16 cellular contexts compared by ENCODE assay signal in the genomic region with DNA sequence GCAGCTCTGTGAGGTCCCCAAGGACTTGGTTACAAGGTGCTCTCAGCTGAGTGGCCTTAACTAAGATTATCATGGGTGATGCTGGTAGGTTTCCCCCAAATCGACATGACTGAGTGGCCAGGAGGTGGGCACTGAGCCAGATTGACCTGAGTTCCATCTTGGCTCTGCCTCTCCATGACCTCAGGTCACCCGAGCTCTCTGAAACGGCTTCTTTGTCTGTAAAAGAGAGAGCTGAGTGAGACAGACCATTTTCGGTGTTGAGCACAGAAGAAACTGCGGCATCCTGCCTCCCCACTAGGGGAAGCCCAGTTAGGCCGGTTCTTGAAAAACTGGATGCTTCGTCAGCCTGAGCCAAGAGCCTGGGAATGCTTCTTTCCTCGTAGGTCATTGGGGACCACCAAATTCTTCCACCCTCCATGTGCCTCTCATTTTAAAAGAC. TPM values are rescaled to one million over a fixed set of nuclear protein-coding genes. Genes with fewer than 3 reads are reported as not detected.
DNase-seq lines count a peak whose midpoint lies in the region; ATAC-seq, FAIRE-seq and TF ChIP-seq lines count a peak whose summit lies in the region.
"Had no signal": no experiment of that assay in that cellular context is flagged by ENCODE, and none has a peak within 500 bp of the region (broad histone marks: within the 10 kb centered on the region; RNA-seq: fewer than 3 reads in every experiment).

No MANE protein-coding gene starts in this region.

- H3K9ac ChIP-seq in mammary epithelial cell (ENCODE audit: insufficient read depth, low read length), result no peak overlapping the region
- H3K9ac ChIP-seq in mesendoderm (ENCODE audit: low read length), result no peak overlapping the region
- no peak overlapping the region for H3K9ac ChIP-seq in colonic mucosa (ENCODE audit: low read depth in 2 of 2, low read length in 2 of 2)
- H3K9ac ChIP-seq: parathyroid adenoma had no signal

- no peaks in the 10 kb centered on the region for H3K36me3 ChIP-seq in mammary epithelial cell (ENCODE audit: insufficient read depth, low read length)
- H3K36me3 ChIP-seq in mesendoderm (ENCODE audit: control insufficient read depth, insufficient read depth, low read length), result no peaks in the 10 kb centered on the region
- H3K36me3 ChIP-seq in lower lobe of right lung, result no peaks in the 10 kb centered on the region
- H3K36me3 ChIP-seq in colonic mucosa, result no peaks in the 10 kb centered on the region

- no peaks in the 10 kb centered on the region for H3K9me3 ChIP-seq in A549
- no peaks in the 10 kb centered on the region for H3K9me3 ChIP-seq in mammary epithelial cell (replicated peaks; ENCODE audit: insufficient read depth, low read length)
- H3K9me3 ChIP-seq in lower lobe of right lung, result no peaks in the 10 kb centered on the region
- no peaks in the 10 kb centered on the region for H3K9me3 ChIP-seq in colonic mucosa

- H3K4me3 ChIP-seq in A549 (no peak overlapping the region), mammary epithelial cell (replicated peaks in 1 of 3; ENCODE audit: insufficient read depth in 1 of 3, low read depth in 2 of 3, low read length in 3 of 3) (no peak overlapping the region), mesendoderm (ENCODE audit: low read length) (no peak overlapping the region), lower lobe of right lung (no peak overlapping the region), colonic mucosa (no peak overlapping the region)
- H3K4me3 ChIP-seq: coronary artery, GM12878 had no signal

- no peak overlapping the region for H3K4me2 ChIP-seq in A549
- H3K4me2 ChIP-seq in mammary epithelial cell (ENCODE audit: insufficient read depth, low read depth, low read length), result no peak overlapping the region
- no peak overlapping the region for H3K4me2 ChIP-seq in mesendoderm (ENCODE audit: low read length)

- DNase-seq in A549 (ENCODE audit: low read depth in 1 of 2, low spot score in 1 of 2) (no peak), mammary epithelial cell (no peak), mesendoderm (peak; percentile 50), lower lobe of right lung (no peak), colonic mucosa (no peak), ureter (ENCODE audit: low spot score) (no peak), KBM-7 (no peak)
- DNase-seq: activated CD8-positive, alpha-beta memory T cell treated with anti-CD3 and anti-CD28 coated beads, Interleukin-2, amount 50 U/mL, for 48 hours; AML-193; mesenchymal stem cell; NCI-H1105 had no signal

- ATAC-seq in A549 (peak; percentile 35 to 72; a peak in 3 of 6 replicates), lower lobe of right lung (no peak)
- ATAC-seq: esophagus mucosa, GM12878 had no signal

- FAIRE-seq in A549 (lab: Jason Lieb, UNC), result no peak
- FAIRE-seq: GM12878 had no signal

- H3K4ac ChIP-seq in mesendoderm (ENCODE audit: low read depth, low read length), result no peak overlapping the region

- intact Hi-C loops in mammary epithelial cell (cut with micrococcal nuclease), result no loop called here
- intact Hi-C loops in lower lobe of right lung (cut with DNase I), result no loop called here
- intact Hi-C loops in colonic mucosa (cut with DNase I), result no loop called here

- no peaks in the 10 kb centered on the region for H3K79me1 ChIP-seq in mesendoderm (ENCODE audit: low read length)

- dilution Hi-C loops in mammary epithelial cell (cut with HindIII; ENCODE audit: low sequenced_read_pairs), result no loop called here

- H3K4me1 ChIP-seq in A549 (no peaks in the 10 kb centered on the region), mammary epithelial cell (ENCODE audit: insufficient read depth, low read length) (peaks cover 11% of the 10 kb centered on the region), mesendoderm (ENCODE audit: control insufficient read depth, low read depth, low read length) (no peaks in the 10 kb centered on the region), lower lobe of right lung (no peaks in the 10 kb centered on the region), colonic mucosa (no peaks in the 10 kb centered on the region)
- H3K4me1 ChIP-seq: parathyroid adenoma had no signal

- CTCF ChIA-PET in A549 (lab: Yijun Ruan, JAX), result interaction anchor here (0.9 to 1.6 kb wide), 4 partner anchors 10 to 16 kb away, joined by 3 to 5 read pairs (median 4); a partner anchor contains a TSS
- CTCF ChIA-PET in mammary epithelial cell (lab: Charles Lee; ENCODE audit: low non-redundant PET), result no interaction called here

- H3K27ac ChIP-seq in A549, result no peak overlapping the region
- no peak overlapping the region for H3K27ac ChIP-seq in mammary epithelial cell (ENCODE audit: insufficient read depth, low read depth, low read length)
- no peak overlapping the region for H3K27ac ChIP-seq in mesendoderm (ENCODE audit: low read depth, low read length)
- H3K27ac ChIP-seq in lower lobe of right lung, result no peak overlapping the region
- no peak overlapping the region for H3K27ac ChIP-seq in colonic mucosa
- H3K27ac ChIP-seq: coronary artery, parathyroid adenoma had no signal

- no peak overlapping the region for H3K23ac ChIP-seq in mesendoderm (ENCODE audit: low read length)

- H3K27me3 ChIP-seq in mammary epithelial cell (ENCODE audit: insufficient read depth, low read length) (no peaks in the 10 kb centered on the region), mesendoderm (ENCODE audit: insufficient read depth, low read length, poor library complexity) (no peaks in the 10 kb centered on the region), lower lobe of right lung (ENCODE audit: low read depth) (peaks cover 16% of the 10 kb centered on the region), colonic mucosa (no peaks in the 10 kb centered on the region)

- H3K56ac ChIP-seq in mesendoderm (ENCODE audit: low read length), result no peak overlapping the region

- no peak overlapping the region for H3K18ac ChIP-seq in mesendoderm (ENCODE audit: low read length)

- TF ChIP-seq RAD21 in A549 (conservative IDR thresholded peaks at IDR 0.05 in 1 of 2, IDR thresholded peaks at IDR 0.05 in 1 of 2), result no peak

- H4K8ac ChIP-seq in mesendoderm (ENCODE audit: low read depth, low read length), result no peak overlapping the region

- no peak for TF ChIP-seq CTCF in A549 (IDR thresholded peaks at IDR 0.05)
- TF ChIP-seq CTCF in GM12873 (IDR thresholded peaks at IDR 0.05; ENCODE audit: insufficient read depth, low read depth, low read length, missing control alignments), result peak; percentile 36
- TF ChIP-seq CTCF in mammary epithelial cell (conservative IDR thresholded peaks at IDR 0.05 in 1 of 2, IDR thresholded peaks at IDR 0.05 in 1 of 2; ENCODE audit: extremely low read depth in 1 of 2, insufficient read depth in 1 of 2, low read depth in 1 of 2, low read length in 2 of 2), result peak; percentile 16 to 18
- no peak for TF ChIP-seq CTCF in lower lobe of right lung (IDR thresholded peaks at IDR 0.05)
- no peak for TF ChIP-seq CTCF in colonic mucosa (IDR thresholded peaks at IDR 0.05)

- no TSS peak for BruUV-seq in mammary epithelial cell (replicated peaks; lab: Mats Ljungman, UMichigan)

- POLR2A ChIA-PET in A549 (lab: Yijun Ruan, JAX), result no interaction called here

- WGBS in A549 (ENCODE audit: missing lambda C conversion rate), result 87% methylated on average over 7 of the region's 8 CpGs
- 22% methylated on average over 6 of the region's 8 CpGs for WGBS in mammary epithelial cell (ENCODE audit: low coverage, missing lambda C conversion rate)
- no CpG with 5 or more reads among the region's 8 CpGs for WGBS in mesendoderm (ENCODE audit: extremely low coverage, insufficient coverage, low lambda C conversion rate)

- no peak overlapping the region for H2BK120ac ChIP-seq in mesendoderm (ENCODE audit: low read depth, low read length)

- H2AK5ac ChIP-seq in mesendoderm (ENCODE audit: low read length), result no peak overlapping the region

- in situ Hi-C loops in mammary epithelial cell (cut with MboI; ENCODE audit: low sequenced_read_pairs in 2 of 2) (loop anchor here in 1 of 2 donors (25.0 kb wide), 1 partner anchor 375 kb away; no protein-coding TSS in a partner anchor), KBM-7 (cut with MboI; ENCODE audit: low pct_unique_long_range_greater_than_20kb, low sequenced_read_pairs) (no loop called here)

- no peaks in the 10 kb centered on the region for H3K79me2 ChIP-seq in mammary epithelial cell (ENCODE audit: insufficient read depth, low read length)
- H3K79me2 ChIP-seq in mesendoderm (ENCODE audit: control insufficient read depth, insufficient read depth, low read length), result no peaks in the 10 kb centered on the region
- H3K79me2 ChIP-seq: parathyroid adenoma had no signal

- no peak overlapping the region for H2AFZ ChIP-seq in mammary epithelial cell (ENCODE audit: low read depth, low read length)
- H2AFZ ChIP-seq: parathyroid adenoma had no signal

- TF ChIP-seq EP300 in A549 (IDR thresholded peaks at IDR 0.05), result no peak

- H2BK15ac ChIP-seq in mesendoderm (replicated peaks; ENCODE audit: low read depth), result no peak overlapping the region

- no peaks in the 10 kb centered on the region for H4K20me1 ChIP-seq in mammary epithelial cell (ENCODE audit: insufficient read depth, low read length)

- H2BK5ac ChIP-seq in mesendoderm (ENCODE audit: low read length), result no peak overlapping the region

- no peak for TF ChIP-seq POLR2A in A549 (IDR thresholded peaks at IDR 0.05; ENCODE audit: low read length)

- H4K5ac ChIP-seq in mesendoderm (ENCODE audit: low read length), result no peak overlapping the region

TF ChIP-seq in A549, 52 proteins besides CTCF, POLR2A, EP300 and RAD21 (continues in another document):
- TF ChIP-seq TFCP2L1 (CRISPR knock-in tag; IDR thresholded peaks at IDR 0.05) (no peak), FOSB (CRISPR knock-in tag; IDR thresholded peaks at IDR 0.05) (no peak)

RNA-seq across cellular contexts. Expression of a gene that starts 14.1 kb away (rescaled TPM):
- polyA plus RNA-seq in A549 (2011; rRNA removed) (63.0 and 71.6 TPM in 2 replicates), A549 (2017; fragmentation: RNase III; extraction: RNeasy Plus Mini Kit Qiagen cat#74134 plus additional on column Dnase treatment) (65.1 to 79.0 TPM (median 68.5 TPM) in 3 replicates), mammary epithelial cell (29.5 TPM)
- 33.2 and 35.8 TPM in 2 replicates for polyA plus RNA-seq in A549 (2012; cell fraction: cytosol; rRNA removed)
- 41.9 and 63.5 TPM in 2 replicates for polyA plus RNA-seq in A549 (2012; cell fraction: nucleus; rRNA removed)
- polyA minus RNA-seq in A549 (2011; rRNA and poly(A)+ RNA removed), result 15.5 and 20.0 TPM in 2 replicates
- total RNA-seq in mammary epithelial cell (10 to 100 TPM; 34.7 to 71.7 TPM), lower lobe of right lung (67.8 TPM), colonic mucosa (10 to 100 TPM; 36.3 to 38.3 TPM), ureter (84.4 TPM)
- 34.2 TPM for polyA minus RNA-seq in mammary epithelial cell
- polyA plus RNA-seq in mesendoderm (2013, experiment 1 of 2), result 23.7 TPM
- polyA plus RNA-seq in mesendoderm (2013, experiment 2 of 2), result 24.1 TPM

RNA-seq across cellular contexts. Expression of a gene that starts 55.6 kb away (rescaled TPM):
- polyA plus RNA-seq in A549 (2011; rRNA removed), result 8.6 and 10.6 TPM in 2 replicates
- polyA plus RNA-seq in A549 (2012; cell fraction: cytosol; rRNA removed), result 10.2 and 13.4 TPM in 2 replicates
- 65.1 and 84.8 TPM in 2 replicates for polyA plus RNA-seq in A549 (2012; cell fraction: nucleus; rRNA removed)
- 31.5 to 40.3 TPM (median 34.6 TPM) in 3 replicates for polyA plus RNA-seq in A549 (2017; fragmentation: RNase III; extraction: RNeasy Plus Mini Kit Qiagen cat#74134 plus additional on column Dnase treatment)
- 11.4 and 13.9 TPM in 2 replicates for polyA minus RNA-seq in A549 (2011; rRNA and poly(A)+ RNA removed)
- 10 to 100 TPM; 16.2 to 17.0 TPM for total RNA-seq in mammary epithelial cell
- polyA plus RNA-seq in mammary epithelial cell, result 1.0 TPM
- polyA minus RNA-seq in mammary epithelial cell, result 1.4 TPM
- polyA plus RNA-seq in mesendoderm (2013, experiment 1 of 2), result 10.3 TPM
- 10.5 TPM for polyA plus RNA-seq in mesendoderm (2013, experiment 2 of 2)
- total RNA-seq in lower lobe of right lung, result 40.6 TPM
- 10 to 100 TPM; 14.7 to 20.6 TPM for total RNA-seq in colonic mucosa
- 50.4 TPM for total RNA-seq in ureter

Comparison
In these comparisons a context has a peak if more than half of its experiments do, and no peak if none do; other contexts are left out.
1. ATAC-seq: peak in A549 (2 of 2); none in lower lobe of right lung (0 of 2).
2. CTCF ChIP-seq: peak in GM12873 (single experiment) and mammary epithelial cell (2 of 2); none in A549 (single experiment), lower lobe of right lung (single experiment) and colonic mucosa (single experiment).